14 cellular contexts compared by ENCODE assay signal in genomic region chr21:45265721-45266517, GRCh38. TPM values are rescaled to one million over a fixed set of nuclear protein-coding genes. Genes with fewer than 3 reads are reported as not detected.
DNase-seq lines count a peak whose midpoint lies in the region; ATAC-seq and TF ChIP-seq lines count a peak whose summit lies in the region.
"Had no signal": no experiment of that assay in that cellular context is flagged by ENCODE, and none has a peak within 500 bp of the region (broad histone marks: within the 10 kb centered on the region; RNA-seq: fewer than 3 reads in every experiment).

No MANE protein-coding gene starts in this region.

- H3K4me1 Mint-ChIP-seq in activated naive CD8-positive, alpha-beta T cell treated with anti-CD3 and anti-CD28 coated beads, Interleukin-2, amount 10 ng/mL, durations not matched to agents 7 days and 5 days: peaks cover 11% of the 10 kb centered on the region
- peaks cover 11% of the 10 kb centered on the region for H3K4me1 Mint-ChIP-seq in activated naive CD8-positive, alpha-beta T cell treated with anti-CD3 and anti-CD28 coated beads for 36 hours
- peaks cover 30% of the 10 kb centered on the region for H3K4me1 Mint-ChIP-seq in activated CD4-positive, alpha-beta memory T cell treated with anti-CD3 and anti-CD28 coated beads, Interleukin-2, amount 10 ng/mL, durations not matched to agents 7 days and 5 days
- no peaks in the 10 kb centered on the region; the same call in 2 of the 3 replicates for H3K4me1 Mint-ChIP-seq in GM23338

- TF ChIP-seq EP300 in upper lobe of left lung (IDR thresholded peaks at IDR 0.05): no peak

- H3K36me3 ChIP-seq in upper lobe of left lung: peaks cover 20 to 69% (median 58%) of the 10 kb centered on the region in 4 donors
- H3K36me3 ChIP-seq in GM23338 (ENCODE audit: insufficient read depth): peaks cover 16% of the 10 kb centered on the region; the same call in 1 of the 2 replicates

- H3K4me1 ChIP-seq in upper lobe of left lung (no peaks in the 10 kb centered on the region), GM23338 (ENCODE audit: insufficient read depth) (no peaks in the 10 kb centered on the region)

- POLR2A ChIA-PET in activated naive CD8-positive, alpha-beta T cell treated with anti-CD3 and anti-CD28 coated beads, Interleukin-2, amount 10 ng/mL, durations not matched to agents 7 days and 5 days (lab: Charles Lee): interaction anchor here (1.1 kb wide), 1 partner anchor 9 kb away, joined by 4 read pairs; no protein-coding TSS in a partner anchor
- POLR2A ChIA-PET in activated CD4-positive, alpha-beta memory T cell treated with anti-CD3 and anti-CD28 coated beads, Interleukin-2, amount 10 ng/mL, durations not matched to agents 7 days and 5 days (lab: Charles Lee): interaction anchor here (0.7 to 1.1 kb wide), 2 partner anchors 38 to 40 kb away, joined by 3 to 4 read pairs; no protein-coding TSS in a partner anchor

- no peaks in the 10 kb centered on the region for H3K27me3 ChIP-seq in upper lobe of left lung
- no peaks in the 10 kb centered on the region for H3K27me3 ChIP-seq in GM23338 (ENCODE audit: insufficient read depth)

- H3K27ac ChIP-seq in upper lobe of left lung (no peak overlapping the region), GM23338 (ENCODE audit: low read depth) (no peak overlapping the region)

- H3K9me3 Mint-ChIP-seq in activated naive CD8-positive, alpha-beta T cell treated with anti-CD3 and anti-CD28 coated beads, Interleukin-2, amount 10 ng/mL, durations not matched to agents 7 days and 5 days: no peaks in the 10 kb centered on the region
- H3K9me3 Mint-ChIP-seq in activated naive CD8-positive, alpha-beta T cell treated with anti-CD3 and anti-CD28 coated beads for 36 hours: no peaks in the 10 kb centered on the region
- H3K9me3 Mint-ChIP-seq in activated CD4-positive, alpha-beta memory T cell treated with anti-CD3 and anti-CD28 coated beads, Interleukin-2, amount 10 ng/mL, durations not matched to agents 7 days and 5 days: peaks cover 10% of the 10 kb centered on the region
- peaks cover 7% of the 10 kb centered on the region; the same call in 1 of the 3 replicates for H3K9me3 Mint-ChIP-seq in GM23338

- ATAC-seq in activated naive CD8-positive, alpha-beta T cell treated with anti-CD3 and anti-CD28 coated beads, Interleukin-2, amount 10 ng/mL, durations not matched to agents 7 days and 5 days (ENCODE audit: low read depth): peak; percentile 28
- ATAC-seq in left lobe of liver (no peak), upper lobe of left lung (ENCODE audit: low FRiP score in 2 of 2) (peak; percentile 43 to 51), GM18505 (IDR thresholded peaks at IDR 0.05; ENCODE audit: unreplicated experiment) (no peak), HG02938 (IDR thresholded peaks at IDR 0.05; ENCODE audit: unreplicated experiment) (no peak), GM23338 (no peak)

- no peaks in the 10 kb centered on the region for H3K9me2 ChIP-seq in GM23338 (ENCODE audit: insufficient read depth)

- no peak overlapping the region for H2AFZ ChIP-seq in GM23338

- no peaks in the 10 kb centered on the region; the same call in 1 of the 2 replicates for H4K20me1 ChIP-seq in GM23338 (replicated peaks; ENCODE audit: insufficient read depth)

- H3K4me3 ChIP-seq in upper lobe of left lung: no peak overlapping the region
- H3K4me3 ChIP-seq in GM23338: no peak overlapping the region

- no peak overlapping the region for H3K4me2 ChIP-seq in GM23338

- peak; percentile 25 for DNase-seq in activated naive CD8-positive, alpha-beta T cell treated with anti-CD3 and anti-CD28 coated beads, Interleukin-2, amount 10 ng/mL, durations not matched to agents 7 days and 5 days
- no peak for DNase-seq in activated naive CD8-positive, alpha-beta T cell treated with anti-CD3 and anti-CD28 coated beads for 36 hours
- no peak for DNase-seq in activated CD4-positive, alpha-beta memory T cell treated with anti-CD3 and anti-CD28 coated beads, Interleukin-2, amount 10 ng/mL, durations not matched to agents 7 days and 5 days
- peak; percentile 35 for DNase-seq in left lobe of liver (ENCODE audit: low spot score)
- DNase-seq in upper lobe of left lung: peak in 1 of 2 donors; percentile 80
- DNase-seq in GM23338 (ENCODE audit: low spot score): no peak
- DNase-seq: anterior cingulate cortex, DMS53, NCI-H2081 treated with DMSO at 0.1 percent for 48 hours, NCI-H774, nucleus accumbens, SHP77 treated with DMSO at 0.1 percent for 48 hours had no signal

- H3K27ac Mint-ChIP-seq in activated naive CD8-positive, alpha-beta T cell treated with anti-CD3 and anti-CD28 coated beads, Interleukin-2, amount 10 ng/mL, durations not matched to agents 7 days and 5 days: peak overlapping the region; percentile 78
- H3K27ac Mint-ChIP-seq in activated naive CD8-positive, alpha-beta T cell treated with anti-CD3 and anti-CD28 coated beads for 36 hours: no peak overlapping the region
- H3K27ac Mint-ChIP-seq in activated CD4-positive, alpha-beta memory T cell treated with anti-CD3 and anti-CD28 coated beads, Interleukin-2, amount 10 ng/mL, durations not matched to agents 7 days and 5 days: peak overlapping the region; percentile 71
- H3K27ac Mint-ChIP-seq in GM23338: no peak overlapping the region

- peaks cover 24% of the 10 kb centered on the region for H3K36me3 Mint-ChIP-seq in activated naive CD8-positive, alpha-beta T cell treated with anti-CD3 and anti-CD28 coated beads, Interleukin-2, amount 10 ng/mL, durations not matched to agents 7 days and 5 days
- H3K36me3 Mint-ChIP-seq in activated naive CD8-positive, alpha-beta T cell treated with anti-CD3 and anti-CD28 coated beads for 36 hours: peaks cover 11% of the 10 kb centered on the region
- H3K36me3 Mint-ChIP-seq in activated CD4-positive, alpha-beta memory T cell treated with anti-CD3 and anti-CD28 coated beads, Interleukin-2, amount 10 ng/mL, durations not matched to agents 7 days and 5 days (ENCODE audit: low read depth): peaks cover 52% of the 10 kb centered on the region
- peaks cover 51% of the 10 kb centered on the region for H3K36me3 Mint-ChIP-seq in GM23338 (ENCODE audit: low read depth)

- 96 to 97% methylated on average over 16 to 32 of the region's 36 CpGs for WGBS in upper lobe of left lung, 2 donors

- CTCF ChIA-PET in activated CD4-positive, alpha-beta memory T cell treated with anti-CD3 and anti-CD28 coated beads, Interleukin-2, amount 10 ng/mL, durations not matched to agents 7 days and 5 days (lab: Charles Lee): no interaction called here

- no peaks in the 10 kb centered on the region for H3K27me3 Mint-ChIP-seq in activated naive CD8-positive, alpha-beta T cell treated with anti-CD3 and anti-CD28 coated beads, Interleukin-2, amount 10 ng/mL, durations not matched to agents 7 days and 5 days
- no peaks in the 10 kb centered on the region for H3K27me3 Mint-ChIP-seq in activated naive CD8-positive, alpha-beta T cell treated with anti-CD3 and anti-CD28 coated beads for 36 hours
- no peaks in the 10 kb centered on the region for H3K27me3 Mint-ChIP-seq in activated CD4-positive, alpha-beta memory T cell treated with anti-CD3 and anti-CD28 coated beads, Interleukin-2, amount 10 ng/mL, durations not matched to agents 7 days and 5 days
- peaks cover 9% of the 10 kb centered on the region for H3K27me3 Mint-ChIP-seq in GM23338 (ENCODE audit: insufficient read depth, low read depth, poor library complexity)

- H3F3A ChIP-seq in GM23338 (replicated peaks; ENCODE audit: low read depth): 0 out of 2 replicates have a peak, but pooled peaks cover 2% of the 10 kb centered on the region

- no peak for TF ChIP-seq CTCF in upper lobe of left lung (IDR thresholded peaks at IDR 0.05)
- no peak for TF ChIP-seq CTCF in GM23338 (conservative IDR thresholded peaks at IDR 0.05; ENCODE audit: low read depth in 2 of 2)

- peak overlapping the region; percentile 58 for H3K4me3 Mint-ChIP-seq in activated naive CD8-positive, alpha-beta T cell treated with anti-CD3 and anti-CD28 coated beads, Interleukin-2, amount 10 ng/mL, durations not matched to agents 7 days and 5 days
- no peak overlapping the region for H3K4me3 Mint-ChIP-seq in activated naive CD8-positive, alpha-beta T cell treated with anti-CD3 and anti-CD28 coated beads for 36 hours
- peak overlapping the region; percentile 27 for H3K4me3 Mint-ChIP-seq in activated CD4-positive, alpha-beta memory T cell treated with anti-CD3 and anti-CD28 coated beads, Interleukin-2, amount 10 ng/mL, durations not matched to agents 7 days and 5 days
- H3K4me3 Mint-ChIP-seq in GM23338: no peak overlapping the region

- peaks cover 2% of the 10 kb centered on the region for H3K79me2 ChIP-seq in GM23338 (replicated peaks; ENCODE audit: insufficient read depth)

- no peak for TF ChIP-seq POLR2A in upper lobe of left lung (IDR thresholded peaks at IDR 0.05)
- no peak for TF ChIP-seq POLR2A in GM18505 (IDR thresholded peaks at IDR 0.05; ENCODE audit: borderline replicate concordance, extremely low read depth, insufficient read depth, insufficient read length)

- peaks cover 0 to under 1% (median 0%) of the 10 kb centered on the region in 4 donors for H3K9me3 ChIP-seq in upper lobe of left lung

TF ChIP-seq in GM23338, 12 proteins besides CTCF, POLR2A, EP300 and RAD21 (continues in another document):
- TF ChIP-seq ETS1 (IDR thresholded peaks at IDR 0.05): no peak
- TF ChIP-seq STAT1 (IDR thresholded peaks at IDR 0.05; ENCODE audit: unreplicated experiment): no peak
- no peak for TF ChIP-seq CREB1 (CRISPR knock-in tag; IDR thresholded peaks at IDR 0.05; ENCODE audit: low read depth)
- no peak for TF ChIP-seq ZNF114 (CRISPR knock-in tag; IDR thresholded peaks at IDR 0.05)
- TF ChIP-seq JUNB (IDR thresholded peaks at IDR 0.05; ENCODE audit: unreplicated experiment): no peak

RNA-seq across cellular contexts. Expression of gene POFUT2, which starts 21.8 kb away (rescaled TPM):
- total RNA-seq in activated naive CD8-positive, alpha-beta T cell treated with anti-CD3 and anti-CD28 coated beads, Interleukin-2, amount 10 ng/mL, durations not matched to agents 7 days and 5 days: 10 to 100 TPM; 26.0 to 27.0 TPM
- 10 to 100 TPM; 11.6 to 13.3 TPM for total RNA-seq in activated naive CD8-positive, alpha-beta T cell treated with anti-CD3 and anti-CD28 coated beads for 36 hours
- 10 to 100 TPM; 23.5 to 25.1 TPM for total RNA-seq in activated CD4-positive, alpha-beta memory T cell treated with anti-CD3 and anti-CD28 coated beads, Interleukin-2, amount 10 ng/mL, durations not matched to agents 7 days and 5 days
- total RNA-seq in left lobe of liver: 17.5 TPM
- total RNA-seq in upper lobe of left lung: 10 to 100 TPM; 19.9 to 89.1 (median 32.5) TPM
- 34.5 and 36.2 TPM in 2 replicates for total RNA-seq in GM23338 (2014; rRNA removed; shearing (Covaris generic))
- polyA plus RNA-seq in GM23338 (2016; fragmentation: Nextera tagmentation; extraction: Ambion mirVana): 10.9 and 12.1 TPM in 2 replicates

Comparison
In these comparisons a context has a peak if more than half of its experiments do, and no peak if none do; other contexts are left out.
1. DNase-seq: peak in activated naive CD8-positive, alpha-beta T cell treated with anti-CD3 and anti-CD28 coated beads, Interleukin-2, amount 10 ng/mL, durations not matched to agents 7 days and 5 days (single experiment) and left lobe of liver (single experiment); none in activated naive CD8-positive, alpha-beta T cell treated with anti-CD3 and anti-CD28 coated beads for 36 hours (single experiment), activated CD4-positive, alpha-beta memory T cell treated with anti-CD3 and anti-CD28 coated beads, Interleukin-2, amount 10 ng/mL, durations not matched to agents 7 days and 5 days (single experiment) and GM23338 (single experiment).
2. H3K27ac Mint-ChIP-seq: peak in activated naive CD8-positive, alpha-beta T cell treated with anti-CD3 and anti-CD28 coated beads, Interleukin-2, amount 10 ng/mL, durations not matched to agents 7 days and 5 days (single experiment) and activated CD4-positive, alpha-beta memory T cell treated with anti-CD3 and anti-CD28 coated beads, Interleukin-2, amount 10 ng/mL, durations not matched to agents 7 days and 5 days (single experiment); none in activated naive CD8-positive, alpha-beta T cell treated with anti-CD3 and anti-CD28 coated beads for 36 hours (single experiment) and GM23338 (single experiment).
3. H3K4me3 Mint-ChIP-seq: peak in activated naive CD8-positive, alpha-beta T cell treated with anti-CD3 and anti-CD28 coated beads, Interleukin-2, amount 10 ng/mL, durations not matched to agents 7 days and 5 days (single experiment) and activated CD4-positive, alpha-beta memory T cell treated with anti-CD3 and anti-CD28 coated beads, Interleukin-2, amount 10 ng/mL, durations not matched to agents 7 days and 5 days (single experiment); none in activated naive CD8-positive, alpha-beta T cell treated with anti-CD3 and anti-CD28 coated beads for 36 hours (single experiment) and GM23338 (single experiment).
4. ATAC-seq: peak in activated naive CD8-positive, alpha-beta T cell treated with anti-CD3 and anti-CD28 coated beads, Interleukin-2, amount 10 ng/mL, durations not matched to agents 7 days and 5 days (single experiment) and upper lobe of left lung (2 of 2); none in left lobe of liver (single experiment), GM18505 (single experiment), HG02938 (single experiment) and GM23338 (single experiment).